Comparison of ENCODE assay signal across 8 cellular contexts in genomic region chr22:44080936-44081853, GRCh38. TPM values are rescaled to one million over a fixed set of nuclear protein-coding genes. Genes with fewer than 3 reads are reported as not detected.
DNase-seq lines count a peak whose midpoint lies in the region; ATAC-seq and TF ChIP-seq lines count a peak whose summit lies in the region.

No MANE protein-coding gene starts in this region.

- H3K4me1 ChIP-seq in neural progenitor cell (peaks cover 26% of the 10 kb centered on the region), stomach (peaks cover 0 to 17% (median 8%) of the 10 kb centered on the region in 4 donors)

- ATAC-seq in HG02759 (IDR thresholded peaks at IDR 0.05; ENCODE audit: unreplicated experiment) = no peak

- no peak overlapping the region for H3K27ac Mint-ChIP-seq in neural progenitor cell

- H3K27ac ChIP-seq in neural progenitor cell (no peak overlapping the region), stomach (peak overlapping the region in 1 of 5 donors; percentile 16)

- H3K4me3 ChIP-seq in fibroblast of villous mesenchyme (ENCODE audit: low read depth, low read length) (no peak overlapping the region), neural progenitor cell (no peak overlapping the region), stomach (peak overlapping the region in 1 of 4 donors; percentile 19)

- TF ChIP-seq CTCF in fibroblast of villous mesenchyme (IDR thresholded peaks at IDR 0.05; ENCODE audit: insufficient read depth, low read depth, low read length) (peak; percentile 94), neural progenitor cell (IDR thresholded peaks at IDR 0.05) (peak; percentile 94), stomach (IDR thresholded peaks at IDR 0.05) (peak in 5 of 7 experiments; percentile 64 to 89 (median 80))

- no peak overlapping the region for H3K9ac ChIP-seq in neural progenitor cell

- H3F3A ChIP-seq in neural progenitor cell (ENCODE audit: low read depth) = peaks cover 14% of the 10 kb centered on the region

- H2AFZ ChIP-seq in neural progenitor cell (replicated peaks) = no peak overlapping the region

- TF ChIP-seq POLR2A in stomach (IDR thresholded peaks at IDR 0.05) = no peak

- peaks cover 10% of the 10 kb centered on the region for H4K20me1 ChIP-seq in neural progenitor cell (ENCODE audit: low read depth)

- peaks cover 1% of the 10 kb centered on the region for H3K36me3 Mint-ChIP-seq in neural progenitor cell

- H3K9me3 Mint-ChIP-seq in neural progenitor cell = peaks cover 21% of the 10 kb centered on the region

- WGBS in stomach, 5 donors = 39 to 44% (median 40%) methylated on average over 26 to 27 of the region's 27 CpGs

- H3K4me2 ChIP-seq in neural progenitor cell = peak overlapping the region; percentile 72

- H3K79me2 ChIP-seq in neural progenitor cell (ENCODE audit: low read depth) = no peaks in the 10 kb centered on the region

- H3K27me3 Mint-ChIP-seq in neural progenitor cell (ENCODE audit: insufficient read depth, low read depth) = peaks cover 15% of the 10 kb centered on the region

- TF ChIP-seq EP300 in Ishikawa (IDR thresholded peaks at IDR 0.05; ENCODE audit: borderline replicate concordance) (no peak), stomach (IDR thresholded peaks at IDR 0.05) (no peak)

- no peaks in the 10 kb centered on the region for H3K9me3 ChIP-seq in neural progenitor cell (ENCODE audit: low read depth)
- no peaks in the 10 kb centered on the region for H3K9me3 ChIP-seq in stomach

- DNase-seq in COLO829 (ENCODE audit: low spot score) = peak; percentile 82
- DNase-seq in RPMI7951 (ENCODE audit: low read depth) = peak; percentile 52
- DNase-seq in activated T-helper 1 cell treated with anti-CD3 and anti-CD28 coated beads, Interleukin-2, amount 50 U/mL, for 16 hours (ENCODE audit: low read depth in 1 of 2, low spot score in 1 of 2) = peak; percentile 35 to 48
- peak; percentile 71 for DNase-seq in fibroblast of villous mesenchyme (ENCODE audit: low read depth)
- peak; percentile 92 for DNase-seq in neural progenitor cell (ENCODE audit: low spot score)
- DNase-seq in stomach = peak; percentile 79

- no peaks in the 10 kb centered on the region for H3K36me3 ChIP-seq in neural progenitor cell
- peaks cover 0 to 5% (median 1%) of the 10 kb centered on the region in 4 donors for H3K36me3 ChIP-seq in stomach

- TF ChIP-seq RAD21 in Ishikawa (IDR thresholded peaks at IDR 0.05; ENCODE audit: low read depth) = peak; percentile 71

- H3K27me3 ChIP-seq in neural progenitor cell (no peaks in the 10 kb centered on the region), stomach (no peaks in the 10 kb centered on the region)

- no peak overlapping the region for H3K4me3 Mint-ChIP-seq in neural progenitor cell

- H3K4me1 Mint-ChIP-seq in neural progenitor cell = peaks cover 12% of the 10 kb centered on the region

- intact Hi-C loops in stomach (cut with DNase I; ENCODE audit: low total_unique reads) = loop anchor here (5.0 to 10.0 kb wide), 2 partner anchors 86 to 546 kb away; no protein-coding TSS in a partner anchor

TF ChIP-seq in Ishikawa, 13 proteins besides CTCF, POLR2A, EP300 and RAD21:
- TF ChIP-seq TCF12 (IDR thresholded peaks at IDR 0.05; ENCODE audit: low read depth) (no peak), ZBTB7A (IDR thresholded peaks at IDR 0.05; ENCODE audit: low read depth) (no peak), REST (IDR thresholded peaks at IDR 0.05; ENCODE audit: low read depth) (no peak), USF1 (IDR thresholded peaks at IDR 0.05) (no peak), CREB1 (IDR thresholded peaks at IDR 0.05; ENCODE audit: low read depth) (no peak), FOXM1 (IDR thresholded peaks at IDR 0.05; ENCODE audit: borderline replicate concordance, low read depth) (no peak), TEAD4 (IDR thresholded peaks at IDR 0.05) (no peak), TAF1 (IDR thresholded peaks at IDR 0.05; ENCODE audit: low read depth) (no peak), YY1 (IDR thresholded peaks at IDR 0.05; ENCODE audit: low read depth) (no peak), MAX (IDR thresholded peaks at IDR 0.05) (no peak), NFIC (IDR thresholded peaks at IDR 0.05) (no peak), EGR1 (IDR thresholded peaks at IDR 0.05) (no peak), CEBPB (IDR thresholded peaks at IDR 0.05) (no peak)
TF ChIP-seq in Ishikawa: peak in this region for 0.

RNA-seq across cellular contexts. Expression of gene PARVB, which starts 57.1 kb away (rescaled TPM):
- total RNA-seq in RPMI7951 (2014; rRNA removed; shearing (Covaris generic)) = 72.8 and 82.9 TPM in 2 replicates
- 19.0 and 30.9 TPM in 2 replicates for total RNA-seq in fibroblast of villous mesenchyme
- 12.7 and 13.0 TPM in 2 replicates for total RNA-seq in neural progenitor cell (ENCODE audit: low replicate concordance)
- total RNA-seq in stomach = 100 to 1,000 TPM in 1 of 5 donors, 10 to 100 TPM in 2, 1 to 10 TPM in 2; 2.9 to 143 (median 19.6) TPM
- polyA plus RNA-seq in stomach = 10 to 100 TPM in 2 of 3 donors, 1 to 10 TPM in 1; 6.7 to 24.5 (median 18.5) TPM

Comparison
In these comparisons a context has a peak if more than half of its experiments do, and no peak if none do; other contexts are left out.
1. DNase-seq: peak in every context shown above with its lines; median percentile 92 in neural progenitor cell; 82 in COLO829; 79 in stomach; 71 in fibroblast of villous mesenchyme; 52 in RPMI7951; 42 in activated T-helper 1 cell treated with anti-CD3 and anti-CD28 coated beads, Interleukin-2, amount 50 U/mL, for 16 hours.